ENCODE assay signal across 1 cellular context in genomic region chr4:119715490-119716445, GRCh38.
TF ChIP-seq lines count a peak whose summit lies in the region.

No MANE protein-coding gene starts in this region.

TF ChIP-seq in H1, 55 proteins besides CTCF, POLR2A, EP300 and RAD21 (continued from another document):
- TF ChIP-seq RFX5 (IDR thresholded peaks at IDR 0.05; ENCODE audit: borderline replicate concordance, low read depth, low read length) (no peak), CHD2 (IDR thresholded peaks at IDR 0.05; ENCODE audit: low read length) (no peak), POLR2AphosphoS5 (IDR thresholded peaks at IDR 0.05; ENCODE audit: low read depth, low read length) (no peak), SRF (IDR thresholded peaks at IDR 0.05; ENCODE audit: low read depth, low read length) (no peak), RNF2 (IDR thresholded peaks at IDR 0.05; ENCODE audit: borderline replicate concordance, low read depth, low read length, missing control alignments, poor library complexity, severe bottlenecking) (no peak), SUZ12 (IDR thresholded peaks at IDR 0.05; ENCODE audit: low read length) (no peak), SIN3A (conservative IDR thresholded peaks at IDR 0.05 in 1 of 2, IDR thresholded peaks at IDR 0.05 in 1 of 2; ENCODE audit: low read depth in 1 of 2, low read length in 2 of 2) (no peak), HDAC2 (IDR thresholded peaks at IDR 0.05; ENCODE audit: borderline replicate concordance in 1 of 2, low read depth in 2 of 2, low read length in 2 of 2) (no peak)
